In genomic region chr1:160541622-160542302, GRCh38 we compare ENCODE assay signal across 16 cellular contexts. TPM values are rescaled to one million over a fixed set of nuclear protein-coding genes. Genes with fewer than 3 reads are reported as not detected.
A peak's percentile ranks its signal among the peaks of the same experiment; 100 is the strongest.
DNase-seq lines count a peak whose midpoint lies in the region; ATAC-seq, FAIRE-seq and TF ChIP-seq lines count a peak whose summit lies in the region.
"Had no signal": no experiment of that assay in that cellular context is flagged by ENCODE, and none has a peak within 500 bp of the region (broad histone marks: within the 10 kb centered on the region; RNA-seq: fewer than 3 reads in every experiment).

No MANE protein-coding gene starts in this region.

- TF ChIP-seq CTCF in Calu3 (IDR thresholded peaks at IDR 0.05; ENCODE audit: unreplicated experiment) (no peak), Loucy (conservative IDR thresholded peaks at IDR 0.05; ENCODE audit: low read length) (no peak), bronchial epithelial cell (IDR thresholded peaks at IDR 0.05; ENCODE audit: insufficient read depth, low read length, severe bottlenecking) (no peak), MCF 10A (IDR thresholded peaks at IDR 0.05; ENCODE audit: unreplicated experiment) (no peak)

- ATAC-seq in naive thymus-derived CD4-positive, alpha-beta T cell: no peak
- no peak for ATAC-seq in HG03108 (IDR thresholded peaks at IDR 0.05; ENCODE audit: unreplicated experiment)

- H2AFZ ChIP-seq in Loucy (ENCODE audit: low read length): no peak overlapping the region

- CTCF ChIA-PET in Calu3 (lab: Charles Lee): no interaction called here
- CTCF ChIA-PET in naive thymus-derived CD4-positive, alpha-beta T cell (lab: Charles Lee): interaction anchor here (1.3 to 6.7 kb wide), 3 partner anchors 20 to 102 kb away, joined by 4 to 71 read pairs (median 12); partner anchors contain the start of gene SLAMF6
- CTCF ChIA-PET in MCF 10A (lab: Yijun Ruan, JAX): interaction anchor here (1.0 to 1.5 kb wide), 3 partner anchors 9 to 113 kb away, joined by 3 to 4 read pairs (median 3); no protein-coding TSS in a partner anchor

- no peaks in the 10 kb centered on the region for H3K9me3 Mint-ChIP-seq in Calu3 (ENCODE audit: low read depth, unreplicated experiment)
- H3K9me3 Mint-ChIP-seq in naive thymus-derived CD4-positive, alpha-beta T cell: peaks cover 0 to 5% (median 3%) of the 10 kb centered on the region in 11 donors
- no peaks in the 10 kb centered on the region for H3K9me3 Mint-ChIP-seq in MCF 10A (ENCODE audit: unreplicated experiment)

- intact Hi-C loops in Calu3 (cut with micrococcal nuclease; ENCODE audit: unreplicated experiment): loop anchor here (1.0 to 5.0 kb wide), 3 partner anchors 21 to 114 kb away; no protein-coding TSS in a partner anchor
- intact Hi-C loops in naive thymus-derived CD4-positive, alpha-beta T cell (cut with micrococcal nuclease): loop anchor here (2.0 to 5.0 kb wide), 7 partner anchors 19 to 199 kb away; partner anchors contain the start of genes COPA (in 1 of the 2) and NCSTN (in 1 of the 2)
- intact Hi-C loops in MCF 10A (cut with micrococcal nuclease): no loop called here

- BruUV-seq in Calu3 (replicated peaks; lab: Mats Ljungman, UMichigan) (no TSS peak), MCF 10A (replicated peaks; lab: Mats Ljungman, UMichigan) (no TSS peak)

- H3K27me3 ChIP-seq in Loucy (ENCODE audit: insufficient read depth, low read length, poor library complexity, severe bottlenecking) (no peaks in the 10 kb centered on the region), bronchial epithelial cell (ENCODE audit: control insufficient read depth, insufficient read depth, low read length) (no peaks in the 10 kb centered on the region), SJCRH30 (no peaks in the 10 kb centered on the region)
- H3K27me3 ChIP-seq in naive thymus-derived CD4-positive, alpha-beta T cell (ENCODE audit: control insufficient read depth in 2 of 2, insufficient read depth in 2 of 2, low read length in 2 of 2): no peaks in the 10 kb centered on the region
- H3K27me3 ChIP-seq: tibial nerve had no signal

- no peaks in the 10 kb centered on the region for H3K79me2 ChIP-seq in Loucy (ENCODE audit: insufficient read depth, low read length)

- H3K27ac Mint-ChIP-seq in Calu3 (ENCODE audit: unreplicated experiment) (peak overlapping the region; percentile 9), MCF 10A (ENCODE audit: low read depth, unreplicated experiment) (no peak overlapping the region)
- H3K27ac Mint-ChIP-seq in naive thymus-derived CD4-positive, alpha-beta T cell: peak overlapping the region; percentile 33 to 97 (median 90)
- H3K27ac Mint-ChIP-seq: activated T-helper 2 cell treated with anti-CD3 and anti-CD28 coated beads, Interferon-gamma antibody, Interleukin-2, Interleukin-4, amounts not matched to agents 10 μg/mL and 5 μg/mL and 100 μg/mL, durations not matched to agents 14 hours and 24 hours and 36 hours had no signal

- H3K4me1 Mint-ChIP-seq in Calu3 (ENCODE audit: low read depth, unreplicated experiment): peaks cover 50% of the 10 kb centered on the region
- peaks cover 52 to 70% (median 63%) of the 10 kb centered on the region in 7 donors for H3K4me1 Mint-ChIP-seq in naive thymus-derived CD4-positive, alpha-beta T cell
- H3K4me1 Mint-ChIP-seq in MCF 10A (ENCODE audit: insufficient read depth, unreplicated experiment): peaks cover 7% of the 10 kb centered on the region

- H3K4me3 ChIP-seq in Loucy (ENCODE audit: low read length, poor library complexity, severe bottlenecking) (no peak overlapping the region), bronchial epithelial cell (ENCODE audit: low read depth, low read length) (no peak overlapping the region), SJCRH30 (no peak overlapping the region)
- no peak overlapping the region for H3K4me3 ChIP-seq in naive thymus-derived CD4-positive, alpha-beta T cell (ENCODE audit: low read length)
- H3K4me3 ChIP-seq: tibial nerve had no signal

- H3K4me3 Mint-ChIP-seq in Calu3 (ENCODE audit: low read depth, unreplicated experiment) (no peak overlapping the region), MCF 10A (ENCODE audit: unreplicated experiment) (no peak overlapping the region)
- H3K4me3 Mint-ChIP-seq in naive thymus-derived CD4-positive, alpha-beta T cell: peak overlapping the region in 3 of 10 donors; percentile 0 to 26 (median 10)

- POLR2A ChIA-PET in naive thymus-derived CD4-positive, alpha-beta T cell (lab: Charles Lee): interaction anchor here (1.2 to 2.2 kb wide), 5 partner anchors 18 to 123 kb away, joined by 3 to 15 read pairs (median 5); partner anchors contain the start of gene SLAMF6
- POLR2A ChIA-PET in MCF 10A (lab: Yijun Ruan, JAX): no interaction called here

- H3K27ac ChIP-seq in naive thymus-derived CD4-positive, alpha-beta T cell (ENCODE audit: low read depth, low read length): peak overlapping the region; percentile 65
- no peak overlapping the region for H3K27ac ChIP-seq in SJCRH30
- H3K27ac ChIP-seq: WERI-Rb-1 had no signal

- H3K9ac ChIP-seq in Loucy (ENCODE audit: low read depth, low read length, poor library complexity, severe bottlenecking): peak overlapping the region; percentile 68

- no peak for DNase-seq in Calu3
- peak; percentile 23 for DNase-seq in bronchial epithelial cell (ENCODE audit: low read depth)
- no peak for DNase-seq in naive thymus-derived CD4-positive, alpha-beta T cell
- no peak for DNase-seq in NOMO-1 treated with DMSO at 0.1 percent for 48 hours (lab: John Stamatoyannopoulos, UW; ENCODE audit: unreplicated experiment)
- DNase-seq in SJCRH30: no peak
- DNase-seq in MCF 10A (ENCODE audit: unreplicated experiment): no peak
- DNase-seq: NCI-H69, SIG-M5, WERI-Rb-1 had no signal

- no peaks in the 10 kb centered on the region for H3K9me2 ChIP-seq in Loucy (replicated peaks; ENCODE audit: low read depth, low read length)

- no peaks in the 10 kb centered on the region for H4K20me1 ChIP-seq in Loucy (ENCODE audit: insufficient read depth, low read length, poor library complexity, severe bottlenecking)

- peaks cover 56% of the 10 kb centered on the region for H3K4me1 ChIP-seq in Loucy (ENCODE audit: insufficient read depth, low read length, poor library complexity, severe bottlenecking)
- peaks cover 45 to 55% of the 10 kb centered on the region in 2 donors for H3K4me1 ChIP-seq in naive thymus-derived CD4-positive, alpha-beta T cell (ENCODE audit: control insufficient read depth in 2 of 2, insufficient read depth in 2 of 2, low read length in 2 of 2)
- H3K4me1 ChIP-seq in SJCRH30: peaks cover 13% of the 10 kb centered on the region

- no peaks in the 10 kb centered on the region for H3K9me3 ChIP-seq in Loucy (ENCODE audit: insufficient read depth, low read depth, low read length)
- no peaks in the 10 kb centered on the region for H3K9me3 ChIP-seq in naive thymus-derived CD4-positive, alpha-beta T cell (ENCODE audit: control insufficient read depth in 2 of 3, low read length in 3 of 3)
- no peaks in the 10 kb centered on the region for H3K9me3 ChIP-seq in SJCRH30 (replicated peaks)
- H3K9me3 ChIP-seq: tibial nerve had no signal

- H3K4me2 ChIP-seq in Loucy (ENCODE audit: low read depth, low read length, poor library complexity, severe bottlenecking): peak overlapping the region; percentile 73

- no peak for FAIRE-seq in bronchial epithelial cell (lab: Jason Lieb, UNC)
- FAIRE-seq: H1 had no signal

- H3F3A ChIP-seq in Loucy (ENCODE audit: low read depth): peaks cover 26% of the 10 kb centered on the region

- H3K36me3 Mint-ChIP-seq in Calu3 (ENCODE audit: insufficient read depth, unreplicated experiment): peaks cover 4% of the 10 kb centered on the region
- peaks cover 3 to 29% (median 7%) of the 10 kb centered on the region in 5 donors for H3K36me3 Mint-ChIP-seq in naive thymus-derived CD4-positive, alpha-beta T cell
- no peaks in the 10 kb centered on the region for H3K36me3 Mint-ChIP-seq in MCF 10A (ENCODE audit: insufficient read depth, unreplicated experiment)

- no peaks in the 10 kb centered on the region; the same call in 1 of the 2 replicates for H3K36me3 ChIP-seq in Loucy (ENCODE audit: insufficient read depth, low read length)
- no peaks in the 10 kb centered on the region for H3K36me3 ChIP-seq in bronchial epithelial cell (ENCODE audit: control insufficient read depth, insufficient read depth, low read length)
- H3K36me3 ChIP-seq in naive thymus-derived CD4-positive, alpha-beta T cell (ENCODE audit: control insufficient read depth in 2 of 3, insufficient read depth in 3 of 3, low read length in 3 of 3): peaks cover 0 to 3% (median under 1%) of the 10 kb centered on the region in 3 experiments
- no peaks in the 10 kb centered on the region for H3K36me3 ChIP-seq in SJCRH30
- H3K36me3 ChIP-seq: tibial nerve, WERI-Rb-1 had no signal

- H3K27me3 Mint-ChIP-seq in Calu3 (ENCODE audit: unreplicated experiment) (no peaks in the 10 kb centered on the region), MCF 10A (ENCODE audit: insufficient read depth, unreplicated experiment) (no peaks in the 10 kb centered on the region)
- H3K27me3 Mint-ChIP-seq in naive thymus-derived CD4-positive, alpha-beta T cell: no peaks in the 10 kb centered on the region

RNA-seq across cellular contexts. Expression of gene SLAMF6, which starts 18.7 kb away (rescaled TPM):
- total RNA-seq in Calu3 (2022): not detected in 2 replicates
- not detected in 2 replicates for total RNA-seq in bronchial epithelial cell
- 10 to 100 TPM; 17.8 to 48.5 (median 40.5) TPM for total RNA-seq in naive thymus-derived CD4-positive, alpha-beta T cell
- polyA plus RNA-seq in naive thymus-derived CD4-positive, alpha-beta T cell: 10 to 100 TPM; 61.1 to 62.6 TPM
- not detected in 2 replicates for total RNA-seq in SJCRH30 (2014; rRNA removed; shearing (Covaris generic))
- not detected in 2 replicates for total RNA-seq in MCF 10A (2022)
- total RNA-seq: cerebellum, H1, HT-29 had no signal
- polyA plus RNA-seq: H1 had no signal

RNA-seq across cellular contexts. Expression of gene CD84, which starts 37.5 kb away (rescaled TPM):
- total RNA-seq in Calu3 (2022) (not detected in 2 replicates), bronchial epithelial cell (not detected in 2 replicates), MCF 10A (2022) (not detected in 2 replicates)
- total RNA-seq in naive thymus-derived CD4-positive, alpha-beta T cell: 10 to 100 TPM; 25.1 to 40.7 (median 32.3) TPM
- 10 to 100 TPM in 1 of 2 donors, 1 to 10 TPM in 1; 7.4 to 11.3 TPM for polyA plus RNA-seq in naive thymus-derived CD4-positive, alpha-beta T cell
- total RNA-seq in SJCRH30 (2014; rRNA removed; shearing (Covaris generic)): not detected in 2 replicates
- total RNA-seq: H1, HT-29 had no signal
- polyA plus RNA-seq: H1 had no signal

Comparison
In these comparisons a context has a peak if more than half of its experiments do, and no peak if none do; other contexts are left out.
1. RNA of gene SLAMF6, which starts 18.7 kb away (total RNA-seq): 17.8 to 48.5 TPM in naive thymus-derived CD4-positive, alpha-beta T cell; not detected in Calu3, not detected in bronchial epithelial cell, not detected in SJCRH30 and not detected in MCF 10A; every median in the first group is over 10 times any median in the second.
2. RNA of gene CD84, which starts 37.5 kb away (total RNA-seq): 25.1 to 40.7 TPM in naive thymus-derived CD4-positive, alpha-beta T cell; not detected in Calu3, not detected in bronchial epithelial cell, not detected in SJCRH30 and not detected in MCF 10A; every median in the first group is over 10 times any median in the second.